In genomic region chr5:54702470-54702869, GRCh38 we compare ENCODE assay signal across 14 cellular contexts.
DNase-seq lines count a peak whose midpoint lies in the region; ATAC-seq and TF ChIP-seq lines count a peak whose summit lies in the region.
"Had no signal": no experiment of that assay in that cellular context is flagged by ENCODE, and none has a peak within 500 bp of the region (broad histone marks: within the 10 kb centered on the region; RNA-seq: fewer than 3 reads in every experiment).

No MANE protein-coding gene starts in this region.

- H3K27ac ChIP-seq in ascending aorta (peak overlapping the region; percentile 76 to 88), left ventricle myocardium inferior (replicated peaks) (peak overlapping the region; percentile 60), thoracic aorta (peak overlapping the region; percentile 73 to 92)

- H3K36me3 Mint-ChIP-seq in activated T-cell treated with anti-CD3 and anti-CD28 coated beads, Interleukin-2, amount 50 U/mL, for 4 hours (ENCODE audit: insufficient read depth), result no peaks in the 10 kb centered on the region
- H3K36me3 Mint-ChIP-seq: naive B cell had no signal

- H3K4me3 Mint-ChIP-seq in activated T-cell treated with anti-CD3 and anti-CD28 coated beads, Interleukin-2, amount 50 U/mL, for 4 hours, result no peak overlapping the region
- H3K4me3 Mint-ChIP-seq: activated CD8-positive, alpha-beta T cell treated with anti-CD3 and anti-CD28 coated beads for 36 hours; activated T-helper 1 cell treated with anti-CD3 and anti-CD28 coated beads, Interleukin-12 subunit alpha, Interleukin-12 subunit beta, Interleukin-2, Interleukin-4 antibody, amounts not matched to agents 30 ng/mL and 10 ng/mL and 1 ng/mL, durations not matched to agents 14 hours and 24 hours and 36 hours; naive B cell had no signal

- no peaks in the 10 kb centered on the region for H3K9me3 ChIP-seq in ascending aorta
- H3K9me3 ChIP-seq in left ventricle myocardium inferior (replicated peaks), result no peaks in the 10 kb centered on the region
- no peaks in the 10 kb centered on the region for H3K9me3 ChIP-seq in thoracic aorta

- TF ChIP-seq CTCF in ascending aorta (IDR thresholded peaks at IDR 0.05), result no peak
- TF ChIP-seq CTCF in left ventricle myocardium inferior (IDR thresholded peaks at IDR 0.05; ENCODE audit: borderline replicate concordance), result no peak
- TF ChIP-seq CTCF in thoracic aorta (IDR thresholded peaks at IDR 0.05), result no peak

- H3K4me1 ChIP-seq in ascending aorta, result peaks cover 6 to 60% of the 10 kb centered on the region in 2 donors
- H3K4me1 ChIP-seq in left ventricle myocardium inferior, result peaks cover 61% of the 10 kb centered on the region
- H3K4me1 ChIP-seq in thoracic aorta (ENCODE audit: control insufficient read depth in 1 of 2, low read depth in 2 of 2), result peaks cover 38 to 89% of the 10 kb centered on the region in 2 donors

- H3K4me3 ChIP-seq in ascending aorta (peak overlapping the region; percentile 20 to 50), left ventricle myocardium inferior (no peak overlapping the region), thoracic aorta (peak overlapping the region; percentile 57)

- intact Hi-C loops in ascending aorta (cut with DNase I) (loop anchor here (2.0 to 5.0 kb wide), 6 partner anchors 16 to 185 kb away; partner anchors contain the start of gene SNX18), left ventricle myocardium inferior (cut with micrococcal nuclease) (no loop called here)

- H3K27me3 ChIP-seq in ascending aorta, result no peaks in the 10 kb centered on the region
- no peaks in the 10 kb centered on the region for H3K27me3 ChIP-seq in left ventricle myocardium inferior (ENCODE audit: low read depth)
- H3K27me3 ChIP-seq in thoracic aorta (replicated peaks; ENCODE audit: insufficient read depth), result no peaks in the 10 kb centered on the region

- H3K9me3 Mint-ChIP-seq in activated T-cell treated with anti-CD3 and anti-CD28 coated beads, Interleukin-2, amount 50 U/mL, for 4 hours, result no peaks in the 10 kb centered on the region
- H3K9me3 Mint-ChIP-seq: activated CD8-positive, alpha-beta T cell treated with anti-CD3 and anti-CD28 coated beads for 36 hours; naive B cell had no signal

- DNase-seq in NCI-H2029 (lab: John Stamatoyannopoulos, UW), result peak; percentile 26
- DNase-seq in NCI-H2029 treated with DMSO at 0.1 percent for 48 hours (lab: John Stamatoyannopoulos, UW), result no peak
- no peak for DNase-seq in ascending aorta (ENCODE audit: low spot score in 2 of 2)
- no peak for DNase-seq in left ventricle myocardium inferior
- DNase-seq in thoracic aorta (ENCODE audit: low spot score), result no peak
- no peak for DNase-seq in activated T-cell treated with anti-CD3 and anti-CD28 coated beads, Interleukin-2, amount 50 U/mL, for 4 hours
- no peak for DNase-seq in CD1c-positive myeloid dendritic cell (ENCODE audit: extremely low spot score)
- no peak for DNase-seq in NCI-H1105 (lab: John Stamatoyannopoulos, UW)
- DNase-seq: 8988T; activated CD8-positive, alpha-beta T cell treated with anti-CD3 and anti-CD28 coated beads for 36 hours; naive B cell; NCI-H2081; NCI-H526 had no signal

- H3K36me3 ChIP-seq in ascending aorta, result no peaks in the 10 kb centered on the region
- H3K36me3 ChIP-seq in left ventricle myocardium inferior, result no peaks in the 10 kb centered on the region
- H3K36me3 ChIP-seq in thoracic aorta, result no peaks in the 10 kb centered on the region

- no peaks in the 10 kb centered on the region for H3K4me1 Mint-ChIP-seq in activated T-cell treated with anti-CD3 and anti-CD28 coated beads, Interleukin-2, amount 50 U/mL, for 4 hours (ENCODE audit: low read depth)

- ATAC-seq in thoracic aorta (ENCODE audit: insufficient number of reproducible peaks, low FRiP score, low read depth), result no peak
- ATAC-seq in activated T-cell treated with anti-CD3 and anti-CD28 coated beads, Interleukin-2, amount 50 U/mL, for 4 hours, result no peak
- ATAC-seq: activated CD8-positive, alpha-beta T cell treated with anti-CD3 and anti-CD28 coated beads for 36 hours had no signal

- no peaks in the 10 kb centered on the region for H3K27me3 Mint-ChIP-seq in activated T-cell treated with anti-CD3 and anti-CD28 coated beads, Interleukin-2, amount 50 U/mL, for 4 hours (ENCODE audit: low read depth)
- H3K27me3 Mint-ChIP-seq: activated CD8-positive, alpha-beta T cell treated with anti-CD3 and anti-CD28 coated beads for 36 hours; naive B cell had no signal
